ENCODE assay signal across 17 cellular contexts in the genomic region with DNA sequence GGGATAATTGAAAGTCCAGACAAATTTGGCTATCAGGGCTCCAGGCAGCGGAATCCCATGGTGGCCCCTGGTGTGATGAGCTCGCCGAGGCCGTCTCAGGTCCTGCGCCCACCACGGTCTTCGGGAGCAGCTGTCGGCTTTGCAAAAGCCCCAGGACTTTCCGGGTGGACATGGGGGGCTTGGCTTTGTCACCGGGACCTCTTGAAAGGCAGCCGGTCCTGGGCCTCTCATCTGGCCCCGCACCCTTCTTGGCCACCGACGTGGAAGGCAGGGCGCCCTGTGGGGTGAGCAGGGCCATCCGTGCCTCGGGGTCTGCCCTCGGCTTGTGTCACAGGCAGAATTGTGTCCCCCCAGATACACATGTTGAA.
A peak's percentile ranks its signal among the peaks of the same experiment; 100 is the strongest.
DNase-seq lines count a peak whose midpoint lies in the region; ATAC-seq, FAIRE-seq and TF ChIP-seq lines count a peak whose summit lies in the region.
"Had no signal": no experiment of that assay in that cellular context is flagged by ENCODE, and none has a peak within 500 bp of the region (broad histone marks: within the 10 kb centered on the region; RNA-seq: fewer than 3 reads in every experiment).

No MANE protein-coding gene starts in this region.

- no peaks in the 10 kb centered on the region for H3K4me1 Mint-ChIP-seq in activated CD4-positive, alpha-beta memory T cell treated with anti-CD3 and anti-CD28 coated beads, Interleukin-2, amount 10 ng/mL, durations not matched to agents 7 days and 5 days
- H3K4me1 Mint-ChIP-seq: CD14-positive monocyte; CD4-positive, alpha-beta memory T cell had no signal

- CTCF ChIA-PET in activated CD4-positive, alpha-beta memory T cell treated with anti-CD3 and anti-CD28 coated beads, Interleukin-2, amount 10 ng/mL, durations not matched to agents 7 days and 5 days (lab: Charles Lee) = no interaction called here

- no peak for FAIRE-seq in kidney (lab: Jason Lieb, UNC)
- FAIRE-seq: GM12878 had no signal

- H3K27ac ChIP-seq in RWPE2 (ENCODE audit: poor library complexity, severe bottlenecking) (no peak overlapping the region), kidney (ENCODE audit: low read depth in 2 of 2, low read length in 2 of 2) (no peak overlapping the region)
- H3K27ac ChIP-seq: BLaER1, GM23248 had no signal

- no peaks in the 10 kb centered on the region for H3K36me3 Mint-ChIP-seq in activated CD4-positive, alpha-beta memory T cell treated with anti-CD3 and anti-CD28 coated beads, Interleukin-2, amount 10 ng/mL, durations not matched to agents 7 days and 5 days (ENCODE audit: low read depth)
- H3K36me3 Mint-ChIP-seq: CD14-positive monocyte; CD4-positive, alpha-beta memory T cell had no signal

- POLR2A ChIA-PET in activated CD4-positive, alpha-beta memory T cell treated with anti-CD3 and anti-CD28 coated beads, Interleukin-2, amount 10 ng/mL, durations not matched to agents 7 days and 5 days (lab: Charles Lee) = no interaction called here

- H3K9ac ChIP-seq in kidney (ENCODE audit: low read length in 2 of 2) = no peak overlapping the region
- H3K9ac ChIP-seq: BLaER1, GM23248 had no signal

- ATAC-seq in Right ventricle myocardium superior (ENCODE audit: poor library complexity) = no peak
- no peak for ATAC-seq in left ventricle myocardium superior
- no peak for ATAC-seq in RWPE2 (ENCODE audit: low read depth)
- no peak for ATAC-seq in GM18868 (IDR thresholded peaks at IDR 0.05; ENCODE audit: unreplicated experiment)
- ATAC-seq: GM12878 had no signal

- intact Hi-C loops in Right ventricle myocardium superior (cut with DNase I) = no loop called here
- intact Hi-C loops in left ventricle myocardium superior (cut with micrococcal nuclease) = no loop called here
- intact Hi-C loops in kidney (cut with DNase I) = no loop called here
- intact Hi-C loops in posterior vena cava (cut with DNase I) = no loop called here

- H3K4me1 ChIP-seq in RWPE2 (ENCODE audit: insufficient read depth, poor library complexity, severe bottlenecking) = no peaks in the 10 kb centered on the region
- H3K4me1 ChIP-seq in kidney (ENCODE audit: control insufficient read depth in 1 of 2, insufficient read depth in 1 of 2, low read depth in 1 of 2, low read length in 2 of 2) = no peaks in the 10 kb centered on the region
- H3K4me1 ChIP-seq: HAP-1 had no signal

- H3K9me3 ChIP-seq in RWPE2 (ENCODE audit: severe bottlenecking) = no peaks in the 10 kb centered on the region
- no peaks in the 10 kb centered on the region for H3K9me3 ChIP-seq in kidney (ENCODE audit: control insufficient read depth in 1 of 2, low read length in 2 of 2)
- H3K9me3 ChIP-seq: BLaER1, HAP-1 had no signal

- no peaks in the 10 kb centered on the region for H3K27me3 Mint-ChIP-seq in activated CD4-positive, alpha-beta memory T cell treated with anti-CD3 and anti-CD28 coated beads, Interleukin-2, amount 10 ng/mL, durations not matched to agents 7 days and 5 days

- H3K4me3 ChIP-seq in RWPE2 (ENCODE audit: severe bottlenecking) (no peak overlapping the region), kidney (ENCODE audit: low read length in 2 of 2) (no peak overlapping the region)
- H3K4me3 ChIP-seq: BLaER1, GM12878, GM23248, HAP-1 had no signal

- no peak overlapping the region for H3K27ac Mint-ChIP-seq in activated CD4-positive, alpha-beta memory T cell treated with anti-CD3 and anti-CD28 coated beads, Interleukin-2, amount 10 ng/mL, durations not matched to agents 7 days and 5 days
- H3K27ac Mint-ChIP-seq: CD4-positive, alpha-beta memory T cell had no signal

- TF ChIP-seq CTCF in RWPE2 (IDR thresholded peaks at IDR 0.05; ENCODE audit: poor library complexity, severe bottlenecking) (no peak), kidney (IDR thresholded peaks at IDR 0.05; ENCODE audit: borderline replicate concordance, extremely low read depth, insufficient read depth) (no peak)

- peaks cover 7% of the 10 kb centered on the region for H3K9me3 Mint-ChIP-seq in activated CD4-positive, alpha-beta memory T cell treated with anti-CD3 and anti-CD28 coated beads, Interleukin-2, amount 10 ng/mL, durations not matched to agents 7 days and 5 days

- H3K36me3 ChIP-seq in RWPE2 (ENCODE audit: low read depth) (no peaks in the 10 kb centered on the region), kidney (ENCODE audit: control insufficient read depth in 1 of 2, insufficient read depth in 2 of 2, low read length in 2 of 2) (no peaks in the 10 kb centered on the region)
- H3K36me3 ChIP-seq: BLaER1, HAP-1 had no signal

- no peaks in the 10 kb centered on the region for H3K27me3 ChIP-seq in RWPE2 (ENCODE audit: insufficient read depth, poor library complexity, severe bottlenecking)

- DNase-seq in Right ventricle myocardium superior = peak; percentile 12
- DNase-seq in left ventricle myocardium superior = no peak
- DNase-seq in RWPE2 (ENCODE audit: low spot score) = peak; percentile 35
- DNase-seq in kidney = peak; percentile 61
- peak; percentile 68 for DNase-seq in posterior vena cava (ENCODE audit: low spot score)
- no peak for DNase-seq in DMS 273 (lab: John Stamatoyannopoulos, UW; ENCODE audit: unreplicated experiment)
- DNase-seq in activated CD4-positive, alpha-beta memory T cell treated with anti-CD3 and anti-CD28 coated beads, Interleukin-2, amount 10 ng/mL, durations not matched to agents 7 days and 5 days = no peak
- DNase-seq: 8988T; CD4-positive, alpha-beta memory T cell; DMS79 treated with DMSO at 0.1 percent for 48 hours; GF-D8; GM23248 had no signal

- H3K4me3 Mint-ChIP-seq in activated CD4-positive, alpha-beta memory T cell treated with anti-CD3 and anti-CD28 coated beads, Interleukin-2, amount 10 ng/mL, durations not matched to agents 7 days and 5 days = no peak overlapping the region
- H3K4me3 Mint-ChIP-seq: CD14-positive monocyte; CD4-positive, alpha-beta memory T cell had no signal

Comparison
In these comparisons a context has a peak if more than half of its experiments do, and no peak if none do; other contexts are left out.
1. DNase-seq: peak in Right ventricle myocardium superior (single experiment), RWPE2 (single experiment), kidney (single experiment) and posterior vena cava (single experiment); none in left ventricle myocardium superior (single experiment), DMS 273 (single experiment) and activated CD4-positive, alpha-beta memory T cell treated with anti-CD3 and anti-CD28 coated beads, Interleukin-2, amount 10 ng/mL, durations not matched to agents 7 days and 5 days (single experiment).